ENCODE assay signal across 1 cellular context in the genomic region with DNA sequence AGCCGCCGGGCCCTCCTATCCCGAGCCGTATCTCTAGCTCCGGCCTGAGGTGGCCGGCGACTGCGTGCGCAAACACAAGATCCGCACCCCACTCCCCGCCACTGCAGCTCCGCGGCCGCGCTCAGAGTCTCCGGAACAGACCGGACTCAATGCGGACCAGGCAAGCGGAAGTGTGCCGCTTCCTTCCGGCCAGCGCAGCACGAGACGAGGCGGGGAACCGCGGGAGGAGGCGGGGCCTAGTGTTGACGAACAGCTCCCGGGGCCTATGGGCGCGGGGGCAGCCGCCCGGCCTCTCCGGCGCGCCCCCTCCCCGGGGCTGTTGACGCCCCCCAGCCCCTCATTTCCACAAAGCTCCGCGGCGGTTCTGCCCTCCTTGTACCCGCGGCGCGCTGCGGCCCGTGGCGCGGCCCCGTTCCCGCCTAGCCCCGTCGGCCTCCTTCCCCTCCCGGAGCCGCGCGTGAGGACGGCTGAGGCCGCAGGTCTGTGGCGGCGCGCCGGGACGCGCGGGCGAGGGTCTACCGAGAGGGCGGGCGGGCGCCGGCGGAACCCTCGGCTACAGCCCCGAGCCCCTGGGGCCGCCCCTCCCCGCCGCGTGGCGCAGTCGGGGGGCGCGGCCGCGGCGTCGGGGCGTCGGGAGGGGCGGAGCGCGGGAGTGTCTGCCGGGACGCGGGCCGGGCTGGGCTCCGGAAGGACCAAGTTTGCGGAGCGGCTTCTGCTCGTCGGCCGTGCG.
TF ChIP-seq lines count a peak whose summit lies in the region.

DPY19L3 (plus strand) TSS at position 340 of the 730 bp plus-strand sequence. CDS start 2,484 bp downstream, outside the sequence.

TF ChIP-seq in A549, 52 proteins besides CTCF, POLR2A, EP300 and RAD21 (continued from another document):
- TF ChIP-seq USF2 (IDR thresholded peaks at IDR 0.05) (peak; percentile 53; the same call in 1 of the 2 replicates), JUNB (IDR thresholded peaks at IDR 0.05) (no peak), RCOR1 (IDR thresholded peaks at IDR 0.05; ENCODE audit: low read depth, low read length) (no peak), HOXB5 (CRISPR knock-in tag; IDR thresholded peaks at IDR 0.05) (0 out of 2 replicates have a peak, but pooled peaks have one; percentile 14), MAFK (IDR thresholded peaks at IDR 0.05; ENCODE audit: partially characterized antibody) (no peak), NR3C1 (IDR thresholded peaks at IDR 0.05) (no peak), POLR2AphosphoS2 (conservative IDR thresholded peaks at IDR 0.05; ENCODE audit: low read length) (no peak), PHF8 (IDR thresholded peaks at IDR 0.05; ENCODE audit: borderline replicate concordance, low read depth) (peak; percentile 93; the same call in 1 of the 2 replicates), CBX2 (IDR thresholded peaks at IDR 0.05; ENCODE audit: borderline replicate concordance, low read depth) (no peak), BHLHE40 (IDR thresholded peaks at IDR 0.05; ENCODE audit: low read depth, low read length) (peak; percentile 100), CHD2 (IDR thresholded peaks at IDR 0.05; ENCODE audit: low read length, partially characterized antibody) (no peak), RARB (CRISPR knock-in tag; IDR thresholded peaks at IDR 0.05) (0 out of 2 replicates have a peak, but pooled peaks have one; percentile 64), ESRRA (IDR thresholded peaks at IDR 0.05; ENCODE audit: borderline replicate concordance, low read length) (no peak), TFCP2L1 (CRISPR knock-in tag; IDR thresholded peaks at IDR 0.05) (0 out of 2 replicates have a peak, but pooled peaks have one; percentile 69), HES2 (IDR thresholded peaks at IDR 0.05) (no peak), SREBF2 (IDR thresholded peaks at IDR 0.05) (no peak), HDAC2 (IDR thresholded peaks at IDR 0.05) (no peak), EHF (CRISPR knock-in tag; IDR thresholded peaks at IDR 0.05) (peak; percentile 35; the same call in 1 of the 2 replicates), FOSL2 (IDR thresholded peaks at IDR 0.05) (no peak), FOSL2 (CRISPR knock-in tag; IDR thresholded peaks at IDR 0.05) (0 out of 2 replicates have a peak, but pooled peaks have one; percentile 1), ZNF302 (CRISPR knock-in tag; IDR thresholded peaks at IDR 0.05) (no peak), GATA3 (IDR thresholded peaks at IDR 0.05; ENCODE audit: borderline replicate concordance) (peak; percentile 25; the same call in 1 of the 2 replicates), ZFP36 (IDR thresholded peaks at IDR 0.05; ENCODE audit: borderline replicate concordance, partially characterized antibody) (no peak), RFX5 (IDR thresholded peaks at IDR 0.05) (0 out of 2 replicates have a peak, but pooled peaks have one; percentile 22), RNF2 (IDR thresholded peaks at IDR 0.05; ENCODE audit: borderline replicate concordance, low read depth) (no peak), HEYL (CRISPR knock-in tag; IDR thresholded peaks at IDR 0.05) (no peak), HOXA7 (CRISPR knock-in tag; IDR thresholded peaks at IDR 0.05) (no peak), E2F6 (IDR thresholded peaks at IDR 0.05; ENCODE audit: borderline replicate concordance, low read depth) (peak; percentile 66), JUN (IDR thresholded peaks at IDR 0.05) (peak; percentile 95 to 99), KDM5A (IDR thresholded peaks at IDR 0.05) (no peak), ZSCAN20 (CRISPR knock-in tag; IDR thresholded peaks at IDR 0.05) (no peak)
- TF ChIP-seq, protein P1, sequence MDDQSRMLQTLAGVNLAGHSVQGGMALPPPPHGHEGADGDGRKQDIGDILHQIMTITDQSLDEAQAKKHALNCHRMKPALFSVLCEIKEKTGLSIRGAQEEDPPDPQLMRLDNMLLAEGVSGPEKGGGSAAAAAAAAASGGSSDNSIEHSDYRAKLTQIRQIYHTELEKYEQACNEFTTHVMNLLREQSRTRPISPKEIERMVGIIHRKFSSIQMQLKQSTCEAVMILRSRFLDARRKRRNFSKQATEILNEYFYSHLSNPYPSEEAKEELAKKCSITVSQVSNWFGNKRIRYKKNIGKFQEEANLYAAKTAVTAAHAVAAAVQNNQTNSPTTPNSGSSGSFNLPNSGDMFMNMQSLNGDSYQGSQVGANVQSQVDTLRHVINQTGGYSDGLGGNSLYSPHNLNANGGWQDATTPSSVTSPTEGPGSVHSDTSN (IDR thresholded peaks at IDR 0.05), result peak; percentile 96
- TF ChIP-seq, protein P2, sequence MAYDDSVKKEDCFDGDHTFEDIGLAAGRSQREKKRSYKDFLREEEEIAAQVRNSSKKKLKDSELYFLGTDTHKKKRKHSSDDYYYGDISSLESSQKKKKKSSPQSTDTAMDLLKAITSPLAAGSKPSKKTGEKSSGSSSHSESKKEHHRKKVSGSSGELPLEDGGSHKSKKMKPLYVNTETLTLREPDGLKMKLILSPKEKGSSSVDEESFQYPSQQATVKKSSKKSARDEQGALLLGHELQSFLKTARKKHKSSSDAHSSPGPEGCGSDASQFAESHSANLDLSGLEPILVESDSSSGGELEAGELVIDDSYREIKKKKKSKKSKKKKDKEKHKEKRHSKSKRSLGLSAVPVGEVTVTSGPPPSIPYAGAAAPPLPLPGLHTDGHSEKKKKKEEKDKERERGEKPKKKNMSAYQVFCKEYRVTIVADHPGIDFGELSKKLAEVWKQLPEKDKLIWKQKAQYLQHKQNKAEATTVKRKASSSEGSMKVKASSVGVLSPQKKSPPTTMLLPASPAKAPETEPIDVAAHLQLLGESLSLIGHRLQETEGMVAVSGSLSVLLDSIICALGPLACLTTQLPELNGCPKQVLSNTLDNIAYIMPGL (CRISPR knock-in tag; IDR thresholded peaks at IDR 0.05; ENCODE audit: borderline replicate concordance), result no peak
- TF ChIP-seq, protein P3, sequence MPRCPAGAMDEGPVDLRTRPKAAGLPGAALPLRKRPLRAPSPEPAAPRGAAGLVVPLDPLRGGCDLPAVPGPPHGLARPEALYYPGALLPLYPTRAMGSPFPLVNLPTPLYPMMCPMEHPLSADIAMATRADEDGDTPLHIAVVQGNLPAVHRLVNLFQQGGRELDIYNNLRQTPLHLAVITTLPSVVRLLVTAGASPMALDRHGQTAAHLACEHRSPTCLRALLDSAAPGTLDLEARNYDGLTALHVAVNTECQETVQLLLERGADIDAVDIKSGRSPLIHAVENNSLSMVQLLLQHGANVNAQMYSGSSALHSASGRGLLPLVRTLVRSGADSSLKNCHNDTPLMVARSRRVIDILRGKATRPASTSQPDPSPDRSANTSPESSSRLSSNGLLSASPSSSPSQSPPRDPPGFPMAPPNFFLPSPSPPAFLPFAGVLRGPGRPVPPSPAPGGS (IDR thresholded peaks at IDR 0.05), result peak; percentile 94
